In the genomic region with DNA sequence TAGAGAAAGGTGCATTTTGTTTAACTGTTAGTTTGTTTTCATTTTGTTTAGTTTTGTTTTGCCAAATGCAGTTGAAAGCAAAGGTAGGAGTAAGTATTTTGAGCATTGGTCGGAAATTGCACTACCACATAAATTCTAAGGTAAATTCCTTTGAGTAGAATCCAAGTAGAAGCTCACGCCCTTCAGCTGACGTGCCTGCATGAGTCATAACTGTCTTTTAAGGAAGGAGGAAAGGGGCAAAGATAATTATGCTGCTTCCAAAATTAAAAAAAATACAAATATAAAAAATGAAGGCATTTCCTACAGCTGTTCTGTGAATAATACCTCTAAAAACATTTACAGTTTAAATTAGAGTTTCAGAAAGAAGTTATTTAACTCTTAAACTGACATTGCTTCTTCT, we compare ENCODE assay signal across 1 cellular context.
TF ChIP-seq lines count a peak whose summit lies in the region.

No MANE protein-coding gene starts in this region.

TF ChIP-seq in SK-N-SH treated with all-trans-retinoic acid at 6 μM for 48 hours, 23 proteins besides CTCF, POLR2A, EP300 and RAD21 (continued from another document):
- no peak for TF ChIP-seq CSRNP3 (CRISPR knock-in tag; IDR thresholded peaks at IDR 0.05)
- no peak for TF ChIP-seq TSHZ2 (CRISPR knock-in tag; IDR thresholded peaks at IDR 0.05)
- no peak for TF ChIP-seq TOX (CRISPR knock-in tag; IDR thresholded peaks at IDR 0.05; ENCODE audit: borderline replicate concordance)
TF ChIP-seq in SK-N-SH treated with all-trans-retinoic acid at 6 μM for 48 hours: peak in this region for 0.
